21 cellular contexts compared by ENCODE assay signal in genomic region chr1:1928231-1929101, GRCh38. TPM values are rescaled to one million over a fixed set of nuclear protein-coding genes. Genes with fewer than 3 reads are reported as not detected.
A peak's percentile ranks its signal among the peaks of the same experiment; 100 is the strongest.
DNase-seq lines count a peak whose midpoint lies in the region; ATAC-seq, FAIRE-seq and TF ChIP-seq lines count a peak whose summit lies in the region.
"Had no signal": no experiment of that assay in that cellular context is flagged by ENCODE, and none has a peak within 500 bp of the region (broad histone marks: within the 10 kb centered on the region; RNA-seq: fewer than 3 reads in every experiment).

No MANE protein-coding gene starts in this region.

- H3K4me3 ChIP-seq in body of pancreas (no peak overlapping the region), left ventricle myocardium inferior (no peak overlapping the region)
- no peak overlapping the region for H3K4me3 ChIP-seq in CD8-positive, alpha-beta T cell (ENCODE audit: low read depth, low read length)
- H3K4me3 ChIP-seq: GM12878 had no signal

- WGBS in body of pancreas, 2 donors = 61 to 90% methylated on average over 2 to 33 of the region's 34 CpGs

- H3K27me3 Mint-ChIP-seq in CD8-positive, alpha-beta T cell (ENCODE audit: low read depth) = no peaks in the 10 kb centered on the region

- H3K27ac ChIP-seq in body of pancreas (no peak overlapping the region), left ventricle myocardium inferior (replicated peaks) (peak overlapping the region; percentile 73)
- no peak overlapping the region for H3K27ac ChIP-seq in CD8-positive, alpha-beta T cell (ENCODE audit: low read depth, low read length)
- H3K27ac ChIP-seq: 22Rv1, KMS-11 had no signal

- no peaks in the 10 kb centered on the region for H3K9me3 Mint-ChIP-seq in CD8-positive, alpha-beta T cell

- intact Hi-C loops in body of pancreas (cut with DNase I) = no loop called here
- intact Hi-C loops in left ventricle myocardium inferior (cut with micrococcal nuclease) = no loop called here
- intact Hi-C loops in posterior vena cava (cut with DNase I) = no loop called here
- intact Hi-C loops in CD8-positive, alpha-beta T cell (cut with DNase I, micrococcal nuclease) = loop anchor here in 1 of 2 experiments (10.0 kb wide), 1 partner anchor 716 kb away; no protein-coding TSS in a partner anchor

- CTCF ChIA-PET in CD8-positive, alpha-beta T cell (lab: Charles Lee) = interaction anchor here (2.1 kb wide), 1 partner anchor 15 kb away, joined by 5 read pairs; no protein-coding TSS in a partner anchor

- H3K4me1 ChIP-seq in body of pancreas (peaks cover 15% of the 10 kb centered on the region), left ventricle myocardium inferior (peaks cover 24% of the 10 kb centered on the region)
- no peaks in the 10 kb centered on the region for H3K4me1 ChIP-seq in CD8-positive, alpha-beta T cell (ENCODE audit: insufficient read depth, low read length)

- H3K27ac Mint-ChIP-seq in CD8-positive, alpha-beta T cell = no peak overlapping the region
- H3K27ac Mint-ChIP-seq: HFFc6 had no signal

- DNase-seq in DMS 273 (lab: John Stamatoyannopoulos, UW; ENCODE audit: unreplicated experiment) (peak; percentile 56), DMS 273 treated with DMSO at 0.1 percent for 48 hours (lab: John Stamatoyannopoulos, UW) (no peak), body of pancreas (peak; percentile 65 to 80 (median 73)), left ventricle myocardium inferior (no peak), posterior vena cava (ENCODE audit: low spot score) (peak; percentile 58), D721Med (ENCODE audit: insufficient read length, low spot score) (no peak)
- no peak for DNase-seq in CD8-positive, alpha-beta T cell
- DNase-seq: COR-L47, DMS79, GOT3, HFFc6, NCI-H1930, NCI-H2171 treated with DMSO at 0.1 percent for 48 hours, SIG-M5 had no signal

- no peak for TF ChIP-seq POLR2A in body of pancreas (IDR thresholded peaks at IDR 0.05)

- FAIRE-seq in D721Med (lab: Jason Lieb, UNC) = no peak
- FAIRE-seq: GM12878, GM19239, RCC 7860 had no signal

- TF ChIP-seq CTCF in body of pancreas (IDR thresholded peaks at IDR 0.05) (no peak), left ventricle myocardium inferior (IDR thresholded peaks at IDR 0.05; ENCODE audit: borderline replicate concordance) (no peak), D721Med (IDR thresholded peaks at IDR 0.05; ENCODE audit: insufficient read depth, missing control alignments) (no peak)
- no peak for TF ChIP-seq CTCF in CD8-positive, alpha-beta T cell (IDR thresholded peaks at IDR 0.05)

- no peak overlapping the region for H3K4me3 Mint-ChIP-seq in CD8-positive, alpha-beta T cell
- H3K4me3 Mint-ChIP-seq: HFFc6 had no signal

- POLR2A ChIA-PET in CD8-positive, alpha-beta T cell (lab: Charles Lee) = no interaction called here

- ATAC-seq in body of pancreas (peak; percentile 43), HG03097 (IDR thresholded peaks at IDR 0.05; ENCODE audit: low FRiP score, unreplicated experiment) (no peak)
- no peak for ATAC-seq in CD8-positive, alpha-beta T cell
- ATAC-seq: GM12878 had no signal

- no peaks in the 10 kb centered on the region for H3K36me3 Mint-ChIP-seq in CD8-positive, alpha-beta T cell

- H3K4me1 Mint-ChIP-seq in CD8-positive, alpha-beta T cell (ENCODE audit: low read depth) = no peaks in the 10 kb centered on the region

- no peaks in the 10 kb centered on the region for H3K27me3 ChIP-seq in body of pancreas
- H3K27me3 ChIP-seq in left ventricle myocardium inferior (ENCODE audit: low read depth) = no peaks in the 10 kb centered on the region
- H3K27me3 ChIP-seq in CD8-positive, alpha-beta T cell (ENCODE audit: insufficient read depth, low read length) = no peaks in the 10 kb centered on the region

- no peaks in the 10 kb centered on the region for H3K9me3 ChIP-seq in body of pancreas
- H3K9me3 ChIP-seq in left ventricle myocardium inferior (replicated peaks) = no peaks in the 10 kb centered on the region
- H3K9me3 ChIP-seq in CD8-positive, alpha-beta T cell (ENCODE audit: low read length) = no peaks in the 10 kb centered on the region

- no peaks in the 10 kb centered on the region for H3K36me3 ChIP-seq in body of pancreas (replicated peaks in 1 of 2; ENCODE audit: insufficient read depth in 1 of 2, low read depth in 2 of 2)
- H3K36me3 ChIP-seq in left ventricle myocardium inferior = no peaks in the 10 kb centered on the region
- no peaks in the 10 kb centered on the region for H3K36me3 ChIP-seq in CD8-positive, alpha-beta T cell (ENCODE audit: insufficient read depth, low read length)

RNA-seq across cellular contexts. Expression of gene TMEM52, which starts 9.4 kb away (rescaled TPM):
- total RNA-seq in body of pancreas (100 to 1,000 TPM in 1 of 2 donors, 10 to 100 TPM in 1; 65.6 to 107 TPM), left ventricle myocardium inferior (0.47 TPM), posterior vena cava (not detected)
- 1 to 10 TPM; 1.9 to 2.2 TPM for total RNA-seq in CD8-positive, alpha-beta T cell

RNA-seq across cellular contexts. Expression of gene CALML6, which starts 13.4 kb away (rescaled TPM):
- total RNA-seq in body of pancreas = 1 to 10 TPM; 1.0 to 4.3 TPM
- not detected for total RNA-seq in left ventricle myocardium inferior
- under 1 TPM in 1 of 2 donors, not detected in 1; 0.37 TPM for total RNA-seq in posterior vena cava
- total RNA-seq in CD8-positive, alpha-beta T cell = 1 to 10 TPM; 1.0 to 1.2 TPM
- total RNA-seq: G401 had no signal

RNA-seq across cellular contexts. Expression of gene GNB1, which starts 37.6 kb away (rescaled TPM):
- total RNA-seq in body of pancreas = 10 to 100 TPM; 71.3 to 79.1 TPM
- 158 TPM for total RNA-seq in left ventricle myocardium inferior
- total RNA-seq in posterior vena cava = 100 to 1,000 TPM; 318 to 379 TPM
- total RNA-seq in CD8-positive, alpha-beta T cell = 100 to 1,000 TPM; 145 to 147 TPM

Comparison
In these comparisons a context has a peak if more than half of its experiments do, and no peak if none do; other contexts are left out.
1. DNase-seq: peak in DMS 273 (single experiment), body of pancreas (4 of 4) and posterior vena cava (single experiment); none in DMS 273 treated with DMSO at 0.1 percent for 48 hours (single experiment), left ventricle myocardium inferior (single experiment), D721Med (single experiment) and CD8-positive, alpha-beta T cell (0 of 7).
2. RNA of gene TMEM52, which starts 9.4 kb away (total RNA-seq): 65.6 to 107 TPM in body of pancreas; 1.9 to 2.2 TPM in CD8-positive, alpha-beta T cell, 0.47 TPM in left ventricle myocardium inferior (single experiment) and not detected in posterior vena cava; every median in the first group is over 10 times any median in the second.